Comparison of ENCODE assay signal across 31 cellular contexts in the genomic region with DNA sequence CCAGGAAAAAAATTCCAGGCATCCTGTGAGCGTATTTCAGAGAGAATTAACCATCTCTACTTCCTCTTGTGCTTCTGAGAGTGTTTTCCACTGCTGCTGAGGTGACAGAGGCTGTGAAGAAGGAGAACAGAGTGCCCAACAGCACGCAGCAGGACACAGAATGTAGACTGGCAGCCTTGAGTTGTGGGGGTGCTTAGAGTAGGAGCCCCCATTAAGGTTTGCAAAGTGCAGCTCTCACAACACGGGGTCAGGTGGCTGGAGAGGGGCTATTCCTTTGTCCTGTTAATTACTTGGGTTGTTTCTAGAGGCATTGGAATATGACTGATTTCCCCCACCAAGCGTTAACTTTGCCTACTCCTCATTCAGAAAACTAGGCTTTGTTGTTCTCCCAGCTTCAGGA.
"Had no signal": no experiment of that assay in that cellular context is flagged by ENCODE, and none has a peak within 500 bp of the region (broad histone marks: within the 10 kb centered on the region; RNA-seq: fewer than 3 reads in every experiment).

No MANE protein-coding gene starts in this region.

- H3K27me3 ChIP-seq: adrenal gland, body of pancreas, colonic mucosa had no signal

- H3K4me1 ChIP-seq: adrenal gland, body of pancreas, colonic mucosa had no signal

- ATAC-seq: activated CD4-positive, alpha-beta T cell treated with anti-CD3 and anti-CD28 coated beads for 36 hours; activated CD8-positive, alpha-beta memory T cell treated with anti-CD3 and anti-CD28 coated beads, Interleukin-2, amount 10 ng/mL, durations not matched to agents 7 days and 5 days; activated CD8-positive, alpha-beta T cell treated with anti-CD3 and anti-CD28 coated beads, Interleukin-2, amount 10 ng/mL, durations not matched to agents 7 days and 5 days; activated naive CD8-positive, alpha-beta T cell treated with anti-CD3 and anti-CD28 coated beads, Interleukin-2, amount 50 U/mL, for 24 hours; body of pancreas; esophagus mucosa; T-helper 17 cell had no signal

- H3K9me3 ChIP-seq: body of pancreas, colonic mucosa had no signal

- DNase-seq: activated CD4-positive, alpha-beta memory T cell treated with anti-CD3 and anti-CD28 coated beads for 36 hours; activated CD4-positive, alpha-beta T cell treated with anti-CD3 and anti-CD28 coated beads for 36 hours; activated CD4-positive, alpha-beta T cell treated with anti-CD3 and anti-CD28 coated beads, Interleukin-2, amount 10 ng/mL, durations not matched to agents 24 days and 14 days; activated CD4-positive, CD25-positive, alpha-beta regulatory T cell; activated CD4-positive, CD25-positive, alpha-beta regulatory T cell treated with anti-CD3 and anti-CD28 coated beads, Interleukin-2, amount 50 U/mL, for 72 hours; activated CD8-positive, alpha-beta memory T cell treated with anti-CD3 and anti-CD28 coated beads, Interleukin-2, amount 10 ng/mL, durations not matched to agents 7 days and 5 days; activated CD8-positive, alpha-beta memory T cell treated with anti-CD3 and anti-CD28 coated beads, Interleukin-2, amount 50 U/mL, for 4 hours; activated CD8-positive, alpha-beta T cell treated with anti-CD3 and anti-CD28 coated beads, Interleukin-2, amount 10 ng/mL, durations not matched to agents 7 days and 5 days; activated effector memory CD4-positive, alpha-beta T cell treated with anti-CD3 and anti-CD28 coated beads, Interleukin-2, amount 50 U/mL, for 16 hours; activated naive CD4-positive, alpha-beta T cell treated with anti-CD3 and anti-CD28 coated beads for 36 hours; activated naive CD8-positive, alpha-beta T cell treated with anti-CD3 and anti-CD28 coated beads for 36 hours; activated naive CD8-positive, alpha-beta T cell treated with anti-CD3 and anti-CD28 coated beads, Interleukin-2, amount 50 U/mL, for 24 hours; activated T-cell treated with anti-CD3 and anti-CD28 coated beads, Interleukin-2, amount 50 U/mL, for 1 hour; activated T-cell treated with anti-CD3 and anti-CD28 coated beads, Interleukin-2, amount 50 U/mL, for 48 hours; adrenal gland; amygdala; aorta; body of pancreas; caudate nucleus; colonic mucosa; effector CD8-positive, alpha-beta T cell; foreskin fibroblast; head of caudate nucleus; T-helper 1 cell; T-helper 17 cell; T1000; WERI-Rb-1 had no signal

- H3K4me3 ChIP-seq: adrenal gland, body of pancreas, colonic mucosa had no signal

- H3K27ac ChIP-seq: adrenal gland, body of pancreas, colonic mucosa, WERI-Rb-1 had no signal

- FAIRE-seq: endometrium, endothelial cell of umbilical vein, frontal cortex had no signal

- H3K36me3 ChIP-seq: adrenal gland, colonic mucosa, WERI-Rb-1 had no signal
